Comparison of ENCODE assay signal across 10 cellular contexts in the genomic region with DNA sequence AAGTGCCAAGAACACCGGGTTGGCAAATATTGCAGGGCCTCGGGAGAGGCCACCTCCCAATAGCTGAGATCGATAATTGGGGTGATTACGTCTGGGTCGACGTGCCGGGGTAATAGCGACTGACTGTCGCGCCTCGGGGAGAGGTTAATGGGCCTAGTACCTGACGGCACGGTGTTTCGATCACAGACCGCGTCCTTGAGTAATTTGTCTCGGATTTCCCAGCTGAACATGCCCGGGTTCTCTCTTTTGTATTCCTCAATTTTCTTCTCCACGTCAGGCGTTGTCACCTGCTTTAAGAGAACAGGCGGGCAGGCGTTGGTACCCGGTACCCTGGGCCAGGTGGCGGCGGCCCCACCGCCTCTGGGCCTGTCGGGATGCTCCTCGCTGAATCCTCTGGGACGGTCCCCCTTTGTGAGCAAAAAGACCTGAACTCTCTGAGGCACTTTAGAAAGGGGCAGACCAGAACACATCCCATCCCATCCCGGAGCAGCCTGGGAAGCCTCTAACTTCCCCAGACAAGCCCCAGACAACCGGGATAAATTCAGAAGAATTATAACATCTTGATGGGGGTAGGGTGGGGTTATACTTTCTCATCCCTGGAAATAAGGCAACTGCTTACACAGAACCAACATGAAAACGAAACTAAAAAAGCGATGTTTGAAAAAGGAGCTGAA. TPM values are rescaled to one million over a fixed set of nuclear protein-coding genes. Genes with fewer than 3 reads are reported as not detected.
DNase-seq lines count a peak whose midpoint lies in the region; ATAC-seq and TF ChIP-seq lines count a peak whose summit lies in the region.
"Had no signal": no experiment of that assay in that cellular context is flagged by ENCODE, and none has a peak within 500 bp of the region (broad histone marks: within the 10 kb centered on the region; RNA-seq: fewer than 3 reads in every experiment).

No MANE protein-coding gene starts in this region.

- no peak for TF ChIP-seq EP300 in upper lobe of left lung (IDR thresholded peaks at IDR 0.05)

- TF ChIP-seq POLR2A in heart left ventricle (IDR thresholded peaks at IDR 0.05), result no peak
- no peak for TF ChIP-seq POLR2A in upper lobe of left lung (IDR thresholded peaks at IDR 0.05)

- no peak for DNase-seq in heart left ventricle
- DNase-seq in left cardiac atrium, result no peak
- DNase-seq in lung microvascular endothelial cell (ENCODE audit: low read depth in 2 of 2), result peak; percentile 26 to 27
- DNase-seq in upper lobe of left lung, result peak in 1 of 2 donors; percentile 67
- DNase-seq in 8988T, result no peak
- no peak for DNase-seq in stimulated activated CD4-positive, alpha-beta T cell treated with anti-CD3 and anti-CD28 coated beads, Interleukin-2, amount 100 ng/mL, for 24 hours

- H3K9me3 ChIP-seq in heart left ventricle (no peaks in the 10 kb centered on the region), upper lobe of left lung (no peaks in the 10 kb centered on the region)

- peaks cover 19% of the 10 kb centered on the region for H3K36me3 Mint-ChIP-seq in brain

- peaks cover 83 to 100% (median 97%) of the 10 kb centered on the region in 9 donors for H3K27me3 ChIP-seq in heart left ventricle
- H3K27me3 ChIP-seq in upper lobe of left lung, result peaks cover 2 to 86% (median 45%) of the 10 kb centered on the region in 4 donors

- intact Hi-C loops in heart left ventricle (cut with DNase I) (no loop called here), left cardiac atrium (cut with DNase I) (no loop called here)

- H3K9me3 Mint-ChIP-seq in brain, result peaks cover 0 to 20% (median 3%) of the 10 kb centered on the region in 5 experiments

- peak overlapping the region in 4 of 5 experiments; percentile 41 to 98 (median 92) for H3K27ac Mint-ChIP-seq in brain

- H3K4me1 ChIP-seq in heart left ventricle, result peaks cover 0 to 46% (median 15%) of the 10 kb centered on the region in 12 donors
- peaks cover 39 to 57% (median 41%) of the 10 kb centered on the region in 4 donors for H3K4me1 ChIP-seq in upper lobe of left lung

- TF ChIP-seq CTCF in heart left ventricle (IDR thresholded peaks at IDR 0.05), result no peak
- TF ChIP-seq CTCF in brain (conservative IDR thresholded peaks at IDR 0.05), result no peak
- TF ChIP-seq CTCF in upper lobe of left lung (IDR thresholded peaks at IDR 0.05), result no peak

- peaks cover 74% of the 10 kb centered on the region for H3K4me1 Mint-ChIP-seq in brain

- H3K4me3 Mint-ChIP-seq in brain, result peak overlapping the region; percentile 57 to 86 (median 80)

- no peaks in the 10 kb centered on the region for H3K36me3 ChIP-seq in heart left ventricle
- no peaks in the 10 kb centered on the region for H3K36me3 ChIP-seq in upper lobe of left lung

- ATAC-seq in heart left ventricle (no peak), left cardiac atrium (no peak), upper lobe of left lung (ENCODE audit: low FRiP score in 2 of 2) (no peak), HG02981 (IDR thresholded peaks at IDR 0.05; ENCODE audit: unreplicated experiment) (no peak)

- H3K4me3 ChIP-seq in heart left ventricle (peak overlapping the region in 10 of 12 donors; percentile 8 to 44 (median 15)), upper lobe of left lung (peak overlapping the region in 3 of 4 donors; percentile 1 to 37 (median 15))

- 3 to 5% (median 5%) methylated on average over 28 to 33 of the region's 33 CpGs for WGBS in heart left ventricle, 4 donors
- 11 to 12% methylated on average over 33 of the region's 33 CpGs for WGBS in upper lobe of left lung, 2 donors

- H3K27ac ChIP-seq in heart left ventricle (no peak overlapping the region), upper lobe of left lung (no peak overlapping the region)

- H3K27me3 Mint-ChIP-seq in brain, result peaks cover 98% of the 10 kb centered on the region

RNA-seq across cellular contexts. Expression of gene PAX3, which starts 3.3 kb away (rescaled TPM):
- total RNA-seq in heart left ventricle, result under 1 TPM in 1 of 9 donors, not detected in 8; 0.42 TPM
- polyA plus RNA-seq in heart left ventricle, result not detected
- under 1 TPM in 1 of 2 donors, not detected in 1; 0.84 TPM for total RNA-seq in left cardiac atrium
- not detected for polyA plus RNA-seq in brain (ENCODE audit: insufficient read depth, low read depth, low replicate concordance)
- total RNA-seq in lung microvascular endothelial cell, result under 0.01 TPM in 1 of 2 replicates, not detected in the other
- total RNA-seq in upper lobe of left lung, result 1 to 10 TPM in 1 of 6 donors, not detected in 5; 1.0 TPM
- total RNA-seq: kidney epithelial cell, OCI-LY7 had no signal

Comparison
In these comparisons a context has a peak if more than half of its experiments do, and no peak if none do; other contexts are left out.
1. DNase-seq: peak in lung microvascular endothelial cell (2 of 2); none in heart left ventricle (0 of 5), left cardiac atrium (single experiment), 8988T (single experiment) and stimulated activated CD4-positive, alpha-beta T cell treated with anti-CD3 and anti-CD28 coated beads, Interleukin-2, amount 100 ng/mL, for 24 hours (0 of 2).